ENCODE assay signal across 9 cellular contexts in genomic region chr6:14835122-14835521, GRCh38.
"Had no signal": no experiment of that assay in that cellular context is flagged by ENCODE, and none has a peak within 500 bp of the region (broad histone marks: within the 10 kb centered on the region; RNA-seq: fewer than 3 reads in every experiment).

No MANE protein-coding gene starts in this region.

- H3K36me3 ChIP-seq: HAP-1 had no signal

- ATAC-seq: GM23338, HCT116 had no signal

- H3K27ac Mint-ChIP-seq: GM23338, H9, HFFc6 had no signal

- DNase-seq: GM23248, GOT3, H7, H9, HCEC 1CT, HFFc6 had no signal

- H3K4me3 ChIP-seq: GM23248, GM23338, HAP-1 had no signal

- H3K4me3 Mint-ChIP-seq: GM23338, H9, HFFc6 had no signal

- H3K9me3 ChIP-seq: HAP-1 had no signal

- H3K27ac ChIP-seq: GM23248 had no signal

- H3K9me3 Mint-ChIP-seq: GM23338, HFFc6 had no signal
